ENCODE assay signal across 13 cellular contexts in genomic region chr14:90645842-90646443, GRCh38.
DNase-seq lines count a peak whose midpoint lies in the region; ATAC-seq and TF ChIP-seq lines count a peak whose summit lies in the region.
"Had no signal": no experiment of that assay in that cellular context is flagged by ENCODE, and none has a peak within 500 bp of the region (broad histone marks: within the 10 kb centered on the region; RNA-seq: fewer than 3 reads in every experiment).

No MANE protein-coding gene starts in this region.

- POLR2A ChIA-PET in activated CD8-positive, alpha-beta T cell treated with anti-CD3 and anti-CD28 coated beads, Interleukin-2, amount 10 ng/mL, durations not matched to agents 7 days and 5 days (lab: Charles Lee): interaction anchor here (0.7 kb wide), 1 partner anchor 27 kb away, joined by 3 read pairs; no protein-coding TSS in a partner anchor

- peak; percentile 91 for DNase-seq in ACHN
- DNase-seq in T47D (ENCODE audit: low read depth in 1 of 2, low spot score in 1 of 2): peak; percentile 29 to 73
- DNase-seq in lung (ENCODE audit: low spot score): peak; percentile 64
- no peak for DNase-seq in NCI-H1092 (lab: John Stamatoyannopoulos, UW)
- no peak for DNase-seq in NCI-H446 treated with DMSO at 0.1 percent for 48 hours (lab: John Stamatoyannopoulos, UW)
- DNase-seq in activated CD8-positive, alpha-beta T cell treated with anti-CD3 and anti-CD28 coated beads, Interleukin-2, amount 10 ng/mL, durations not matched to agents 7 days and 5 days: no peak
- DNase-seq: hypothalamus, NCI-H526, nucleus accumbens had no signal

- no peaks in the 10 kb centered on the region for H3K27me3 ChIP-seq in HUES48 (ENCODE audit: control insufficient read depth, insufficient read depth, low read length)
- H3K27me3 ChIP-seq in lung (ENCODE audit: control insufficient read depth, insufficient read depth): no peaks in the 10 kb centered on the region

- H3K9ac ChIP-seq in HUES48 (ENCODE audit: low read depth, low read length): no peak overlapping the region

- no peak overlapping the region for H3K4me3 Mint-ChIP-seq in activated CD8-positive, alpha-beta T cell treated with anti-CD3 and anti-CD28 coated beads, Interleukin-2, amount 10 ng/mL, durations not matched to agents 7 days and 5 days
- H3K4me3 Mint-ChIP-seq: B cell had no signal

- peak overlapping the region; percentile 4 for H3K27ac ChIP-seq in HUES48 (ENCODE audit: low read depth, low read length)
- peak overlapping the region in 1 of 2 donors; percentile 46 for H3K27ac ChIP-seq in lung (ENCODE audit: low read depth in 1 of 2, low read length in 1 of 2)

- H3K36me3 ChIP-seq in HUES48 (ENCODE audit: control insufficient read depth, insufficient read depth, low read length) (no peaks in the 10 kb centered on the region), lung (ENCODE audit: control insufficient read depth in 2 of 2, insufficient read depth in 2 of 2, low read length in 2 of 2) (peaks cover 4 to 11% of the 10 kb centered on the region in 2 donors)

- CTCF ChIA-PET in activated CD8-positive, alpha-beta T cell treated with anti-CD3 and anti-CD28 coated beads, Interleukin-2, amount 10 ng/mL, durations not matched to agents 7 days and 5 days (lab: Charles Lee): interaction anchor here (0.8 to 2.7 kb wide), 4 partner anchors 9 to 115 kb away, joined by 3 to 9 read pairs (median 3); no protein-coding TSS in a partner anchor

- H3K27me3 Mint-ChIP-seq in activated CD8-positive, alpha-beta T cell treated with anti-CD3 and anti-CD28 coated beads, Interleukin-2, amount 10 ng/mL, durations not matched to agents 7 days and 5 days (ENCODE audit: low read depth): no peaks in the 10 kb centered on the region

- no peaks in the 10 kb centered on the region for H3K9me3 Mint-ChIP-seq in activated CD8-positive, alpha-beta T cell treated with anti-CD3 and anti-CD28 coated beads, Interleukin-2, amount 10 ng/mL, durations not matched to agents 7 days and 5 days (ENCODE audit: insufficient read depth)

- H3K27ac Mint-ChIP-seq in activated CD8-positive, alpha-beta T cell treated with anti-CD3 and anti-CD28 coated beads, Interleukin-2, amount 10 ng/mL, durations not matched to agents 7 days and 5 days: no peak overlapping the region
- H3K27ac Mint-ChIP-seq: B cell had no signal

- no peaks in the 10 kb centered on the region for H3K9me3 ChIP-seq in HUES48 (ENCODE audit: control insufficient read depth, insufficient read depth, low read length)
- H3K9me3 ChIP-seq in lung (ENCODE audit: control insufficient read depth in 2 of 2, insufficient read depth in 1 of 2, low read length in 1 of 2): no peaks in the 10 kb centered on the region

- H3K36me3 Mint-ChIP-seq in activated CD8-positive, alpha-beta T cell treated with anti-CD3 and anti-CD28 coated beads, Interleukin-2, amount 10 ng/mL, durations not matched to agents 7 days and 5 days (ENCODE audit: low read depth): no peaks in the 10 kb centered on the region

- in situ Hi-C loops in ACHN (cut with HindIII; ENCODE audit: low pct_ligation_motif_present, low pct_unique_long_range_greater_than_20kb, low sequenced_read_pairs) (no loop called here), T47D (cut with HindIII; ENCODE audit: low pct_unique_long_range_greater_than_20kb, low sequenced_read_pairs) (no loop called here)

- H3K4me3 ChIP-seq in HUES48 (ENCODE audit: low read depth, low read length) (no peak overlapping the region), lung (no peak overlapping the region)
- H3K4me3 ChIP-seq: coronary artery had no signal

- H3K4me1 ChIP-seq in HUES48 (ENCODE audit: control insufficient read depth, insufficient read depth, low read length) (peaks cover 30% of the 10 kb centered on the region), lung (ENCODE audit: control insufficient read depth in 2 of 2, insufficient read depth in 2 of 2, low read length in 2 of 2) (peaks cover 9 to 14% of the 10 kb centered on the region in 2 donors)

- no peak for TF ChIP-seq CTCF in lung (IDR thresholded peaks at IDR 0.05; ENCODE audit: control extremely low read depth, extremely low read depth)

- H3K4me1 Mint-ChIP-seq in activated CD8-positive, alpha-beta T cell treated with anti-CD3 and anti-CD28 coated beads, Interleukin-2, amount 10 ng/mL, durations not matched to agents 7 days and 5 days (ENCODE audit: low read depth): no peaks in the 10 kb centered on the region
- H3K4me1 Mint-ChIP-seq: B cell had no signal

- 90 to 92% methylated on average over 6 of the region's 6 CpGs for WGBS in lung, 2 donors

- ATAC-seq in lung (ENCODE audit: insufficient read depth, low FRiP score) (peak; percentile 53), GM18517 (IDR thresholded peaks at IDR 0.05; ENCODE audit: unreplicated experiment) (no peak)
- ATAC-seq in activated CD8-positive, alpha-beta T cell treated with anti-CD3 and anti-CD28 coated beads, Interleukin-2, amount 10 ng/mL, durations not matched to agents 7 days and 5 days: no peak

Comparison
In these comparisons a context has a peak if more than half of its experiments do, and no peak if none do; other contexts are left out.
1. DNase-seq: peak in ACHN (single experiment), T47D (2 of 2) and lung (single experiment); none in NCI-H1092 (single experiment), NCI-H446 treated with DMSO at 0.1 percent for 48 hours (single experiment) and activated CD8-positive, alpha-beta T cell treated with anti-CD3 and anti-CD28 coated beads, Interleukin-2, amount 10 ng/mL, durations not matched to agents 7 days and 5 days (single experiment).